1 cellular context compared by ENCODE assay signal in genomic region chr1:241551759-241552638, GRCh38.
TF ChIP-seq lines count a peak whose summit lies in the region.

No MANE protein-coding gene starts in this region.

TF ChIP-seq in K562, 482 proteins besides CTCF, POLR2A, EP300 and RAD21 (continued from another document and continues in another):
- TF ChIP-seq TSHZ1 (CRISPR knock-in tag; IDR thresholded peaks at IDR 0.05) = no peak
- TF ChIP-seq MCM2 (IDR thresholded peaks at IDR 0.05; ENCODE audit: low read depth) = no peak
- 0 out of 2 replicates have a peak, but pooled peaks have one; percentile 39 for TF ChIP-seq NCOA1 (IDR thresholded peaks at IDR 0.05; ENCODE audit: low read depth)
- TF ChIP-seq SAFB2 (IDR thresholded peaks at IDR 0.05; ENCODE audit: borderline replicate concordance, low read depth, low read length, severe bottlenecking) = no peak
- TF ChIP-seq CAMTA2 (CRISPR knock-in tag; conservative IDR thresholded peaks at IDR 0.05) = no peak
- no peak for TF ChIP-seq ZC3H4 (CRISPR knock-in tag; IDR thresholded peaks at IDR 0.05; ENCODE audit: borderline replicate concordance)
- TF ChIP-seq CBX1 (IDR thresholded peaks at IDR 0.05; ENCODE audit: low read depth) = 0 out of 2 replicates have a peak, but pooled peaks have one; percentile 33
- no peak for TF ChIP-seq KLF10 (CRISPR knock-in tag; IDR thresholded peaks at IDR 0.05)
- no peak for TF ChIP-seq SMAD1 (IDR thresholded peaks at IDR 0.05; ENCODE audit: low read depth, low read length, partially characterized antibody)
- TF ChIP-seq BDP1 (IDR thresholded peaks at IDR 0.05; ENCODE audit: insufficient read depth, insufficient read length) = no peak
- no peak for TF ChIP-seq CBFB (CRISPR knock-in tag; IDR thresholded peaks at IDR 0.05)
- TF ChIP-seq HNRNPUL1 (IDR thresholded peaks at IDR 0.05; ENCODE audit: low read length) = no peak
- TF ChIP-seq CTBP1 (IDR thresholded peaks at IDR 0.05; ENCODE audit: borderline replicate concordance) = peak; percentile 84; the same call in 1 of the 2 replicates
- no peak for TF ChIP-seq CHCHD3 (CRISPR knock-in tag; IDR thresholded peaks at IDR 0.05)
- peak; percentile 30; the same call in 1 of the 2 replicates for TF ChIP-seq TCF3 (CRISPR knock-in tag; IDR thresholded peaks at IDR 0.05)
- no peak for TF ChIP-seq GTF3C2 (IDR thresholded peaks at IDR 0.05; ENCODE audit: borderline replicate concordance, extremely low read depth, insufficient read length)
- TF ChIP-seq ZNF121 (CRISPR knock-in tag; conservative IDR thresholded peaks at IDR 0.05) = no peak
- TF ChIP-seq TAF7 (tag; IDR thresholded peaks at IDR 0.05) = peak; percentile 10; the same call in 1 of the 2 replicates
- no peak for TF ChIP-seq STAT6 (CRISPR knock-in tag; IDR thresholded peaks at IDR 0.05)
- no peak for TF ChIP-seq ZBTB5 (IDR thresholded peaks at IDR 0.05)
- TF ChIP-seq GTF2E2 (tag; IDR thresholded peaks at IDR 0.05) = peak; percentile 52; the same call in 1 of the 2 replicates
- no peak for TF ChIP-seq MCM7 (IDR thresholded peaks at IDR 0.05)
- no peak for TF ChIP-seq STAT5A (IDR thresholded peaks at IDR 0.05; ENCODE audit: borderline replicate concordance, low read length)
- no peak for TF ChIP-seq FOS (IDR thresholded peaks at IDR 0.05; ENCODE audit: extremely low read depth, insufficient read length)
- TF ChIP-seq L3MBTL2 (IDR thresholded peaks at IDR 0.05) = peak; percentile 38; the same call in 1 of the 2 replicates
- peak; percentile 35; the same call in 1 of the 2 replicates for TF ChIP-seq ZNF592 (IDR thresholded peaks at IDR 0.05)
- TF ChIP-seq DACH1 (IDR thresholded peaks at IDR 0.05; ENCODE audit: partially characterized antibody) = peak; percentile 16
- TF ChIP-seq TAL1 (IDR thresholded peaks at IDR 0.05) = no peak; the same call in 1 of the 2 replicates
- no peak for TF ChIP-seq ZNF436 (CRISPR knock-in tag; IDR thresholded peaks at IDR 0.05)
- TF ChIP-seq CBFA2T3 (IDR thresholded peaks at IDR 0.05) = peak; percentile 71
- no peak for TF ChIP-seq PATZ1 (CRISPR knock-in tag; IDR thresholded peaks at IDR 0.05; ENCODE audit: borderline replicate concordance)
- no peak for TF ChIP-seq KLF6 (CRISPR knock-in tag; IDR thresholded peaks at IDR 0.05; ENCODE audit: borderline replicate concordance)
- no peak for TF ChIP-seq MTF1 (CRISPR knock-in tag; IDR thresholded peaks at IDR 0.05; ENCODE audit: borderline replicate concordance)
- no peak for TF ChIP-seq ZNF280A (IDR thresholded peaks at IDR 0.05; ENCODE audit: low read depth, partially characterized antibody)
- TF ChIP-seq HMGXB4 (CRISPR knock-in tag; IDR thresholded peaks at IDR 0.05) = no peak
- no peak for TF ChIP-seq ATF1 (CRISPR knock-in tag; IDR thresholded peaks at IDR 0.05)
- peak; percentile 84 for TF ChIP-seq ATF1 (tag; IDR thresholded peaks at IDR 0.05)
- TF ChIP-seq MTA3 (IDR thresholded peaks at IDR 0.05; ENCODE audit: borderline replicate concordance) = peak; percentile 88; the same call in 1 of the 2 replicates
- TF ChIP-seq ZNF408 (CRISPR knock-in tag; IDR thresholded peaks at IDR 0.05; ENCODE audit: low read depth) = no peak
- peak in 1 of 2 experiments; percentile 82; a peak in 2 of 4 replicates for TF ChIP-seq RCOR1 (IDR thresholded peaks at IDR 0.05; ENCODE audit: borderline replicate concordance in 1 of 2, low read depth in 2 of 2, low read length in 2 of 2)
